In the genomic region with DNA sequence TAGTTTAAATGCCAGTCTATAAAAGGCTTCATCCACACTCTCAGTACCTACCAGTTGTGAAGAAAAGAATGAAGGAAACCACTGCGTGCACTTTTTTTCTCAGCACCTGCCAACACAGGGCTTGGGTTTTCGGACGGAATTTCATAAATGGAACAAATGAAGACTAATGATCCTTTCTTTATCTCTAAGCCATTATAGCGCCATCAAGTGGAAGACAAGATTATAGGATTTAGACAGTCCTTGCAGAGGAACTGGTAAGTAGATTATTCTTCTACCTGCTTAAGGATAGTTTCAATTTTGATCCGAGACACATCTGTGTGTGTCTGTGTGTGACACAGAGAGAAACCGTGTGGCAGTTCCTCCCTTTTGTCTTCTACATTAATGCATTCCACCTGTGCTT, we compare ENCODE assay signal across 1 cellular context.
TF ChIP-seq lines count a peak whose summit lies in the region.

No MANE protein-coding gene starts in this region.

TF ChIP-seq in SK-N-SH, 30 proteins besides CTCF, POLR2A, EP300 and RAD21 (continued from another document):
- no peak for TF ChIP-seq FOXM1 (IDR thresholded peaks at IDR 0.05; ENCODE audit: low read depth)
- TF ChIP-seq, protein P1, sequence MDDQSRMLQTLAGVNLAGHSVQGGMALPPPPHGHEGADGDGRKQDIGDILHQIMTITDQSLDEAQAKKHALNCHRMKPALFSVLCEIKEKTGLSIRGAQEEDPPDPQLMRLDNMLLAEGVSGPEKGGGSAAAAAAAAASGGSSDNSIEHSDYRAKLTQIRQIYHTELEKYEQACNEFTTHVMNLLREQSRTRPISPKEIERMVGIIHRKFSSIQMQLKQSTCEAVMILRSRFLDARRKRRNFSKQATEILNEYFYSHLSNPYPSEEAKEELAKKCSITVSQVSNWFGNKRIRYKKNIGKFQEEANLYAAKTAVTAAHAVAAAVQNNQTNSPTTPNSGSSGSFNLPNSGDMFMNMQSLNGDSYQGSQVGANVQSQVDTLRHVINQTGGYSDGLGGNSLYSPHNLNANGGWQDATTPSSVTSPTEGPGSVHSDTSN (IDR thresholded peaks at IDR 0.05), result no peak
- no peak for TF ChIP-seq SMC3 (IDR thresholded peaks at IDR 0.05; ENCODE audit: low read depth, low read length)
- TF ChIP-seq NRF1 (IDR thresholded peaks at IDR 0.05; ENCODE audit: low read depth, low read length), result no peak
- TF ChIP-seq, protein P2, sequence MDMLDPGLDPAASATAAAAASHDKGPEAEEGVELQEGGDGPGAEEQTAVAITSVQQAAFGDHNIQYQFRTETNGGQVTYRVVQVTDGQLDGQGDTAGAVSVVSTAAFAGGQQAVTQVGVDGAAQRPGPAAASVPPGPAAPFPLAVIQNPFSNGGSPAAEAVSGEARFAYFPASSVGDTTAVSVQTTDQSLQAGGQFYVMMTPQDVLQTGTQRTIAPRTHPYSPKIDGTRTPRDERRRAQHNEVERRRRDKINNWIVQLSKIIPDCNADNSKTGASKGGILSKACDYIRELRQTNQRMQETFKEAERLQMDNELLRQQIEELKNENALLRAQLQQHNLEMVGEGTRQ (IDR thresholded peaks at IDR 0.05; ENCODE audit: borderline replicate concordance, low read depth, low read length), result no peak
- TF ChIP-seq, protein P3, sequence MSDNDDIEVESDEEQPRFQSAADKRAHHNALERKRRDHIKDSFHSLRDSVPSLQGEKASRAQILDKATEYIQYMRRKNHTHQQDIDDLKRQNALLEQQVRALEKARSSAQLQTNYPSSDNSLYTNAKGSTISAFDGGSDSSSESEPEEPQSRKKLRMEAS (IDR thresholded peaks at IDR 0.05; ENCODE audit: low read depth), result no peak
- no peak for TF ChIP-seq TEAD4 (IDR thresholded peaks at IDR 0.05; ENCODE audit: borderline replicate concordance, insufficient read depth)
- no peak for TF ChIP-seq MEF2A (IDR thresholded peaks at IDR 0.05; ENCODE audit: borderline replicate concordance, low read depth)
- TF ChIP-seq GATA2 (CRISPR knock-in tag; IDR thresholded peaks at IDR 0.05), result no peak
- no peak for TF ChIP-seq JUND (IDR thresholded peaks at IDR 0.05)
- TF ChIP-seq RCOR1 (IDR thresholded peaks at IDR 0.05; ENCODE audit: low read length), result no peak
- TF ChIP-seq, protein P4, sequence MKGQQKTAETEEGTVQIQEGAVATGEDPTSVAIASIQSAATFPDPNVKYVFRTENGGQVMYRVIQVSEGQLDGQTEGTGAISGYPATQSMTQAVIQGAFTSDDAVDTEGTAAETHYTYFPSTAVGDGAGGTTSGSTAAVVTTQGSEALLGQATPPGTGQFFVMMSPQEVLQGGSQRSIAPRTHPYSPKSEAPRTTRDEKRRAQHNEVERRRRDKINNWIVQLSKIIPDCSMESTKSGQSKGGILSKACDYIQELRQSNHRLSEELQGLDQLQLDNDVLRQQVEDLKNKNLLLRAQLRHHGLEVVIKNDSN (IDR thresholded peaks at IDR 0.05; ENCODE audit: borderline replicate concordance, low read depth), result no peak
